1 cellular context compared by ENCODE assay signal in genomic region chr2:26068602-26069298, GRCh38.
A peak's percentile ranks its signal among the peaks of the same experiment; 100 is the strongest.
TF ChIP-seq lines count a peak whose summit lies in the region.

No MANE protein-coding gene starts in this region.

TF ChIP-seq in K562, 482 proteins besides CTCF, POLR2A, EP300 and RAD21 (continued from another document):
- TF ChIP-seq ZC3H11A (IDR thresholded peaks at IDR 0.05; ENCODE audit: low read depth, low read length) (no peak), ZNF592 (IDR thresholded peaks at IDR 0.05) (peak; percentile 82), ZMIZ1 (IDR thresholded peaks at IDR 0.05; ENCODE audit: low read depth in 2 of 2, low read length in 2 of 2) (peak in 1 of 2 experiments; percentile 69; a peak in 1 of 4 replicates), ZC3H8 (IDR thresholded peaks at IDR 0.05) (no peak), SIRT6 (IDR thresholded peaks at IDR 0.05; ENCODE audit: low read depth, low read length) (no peak), KDM1A (IDR thresholded peaks at IDR 0.05) (peak; percentile 81 to 84), DACH1 (IDR thresholded peaks at IDR 0.05; ENCODE audit: partially characterized antibody) (peak; percentile 72), ZBTB49 (CRISPR knock-in tag; IDR thresholded peaks at IDR 0.05; ENCODE audit: borderline replicate concordance) (no peak), ZFP91 (CRISPR knock-in tag; IDR thresholded peaks at IDR 0.05) (no peak), KDM2B (CRISPR knock-in tag; IDR thresholded peaks at IDR 0.05) (no peak), RBM14 (IDR thresholded peaks at IDR 0.05; ENCODE audit: borderline replicate concordance, insufficient read depth, low read depth, low read length) (no peak), CUX1 (CRISPR knock-in tag; IDR thresholded peaks at IDR 0.05) (no peak), MECOM (CRISPR knock-in tag; IDR thresholded peaks at IDR 0.05) (no peak), TFAP4 (CRISPR knock-in tag; IDR thresholded peaks at IDR 0.05; ENCODE audit: borderline replicate concordance) (peak; percentile 29; the same call in 1 of the 2 replicates), RHOXF2B (CRISPR knock-in tag; conservative IDR thresholded peaks at IDR 0.05) (no peak), PREB (CRISPR knock-in tag; IDR thresholded peaks at IDR 0.05) (no peak), ETV6 (IDR thresholded peaks at IDR 0.05; ENCODE audit: borderline replicate concordance in 1 of 2, low read depth in 2 of 2, low read length in 1 of 2) (no peak), ETV6 (CRISPR knock-in tag; IDR thresholded peaks at IDR 0.05; ENCODE audit: borderline replicate concordance) (no peak), ZNF445 (CRISPR knock-in tag; IDR thresholded peaks at IDR 0.05; ENCODE audit: low read depth) (no peak), CREB3 (tag; conservative IDR thresholded peaks at IDR 0.05; ENCODE audit: low read depth) (no peak), RBM22 (IDR thresholded peaks at IDR 0.05; ENCODE audit: low read depth, low read length, poor library complexity, severe bottlenecking) (no peak), FOXJ3 (CRISPR knock-in tag; IDR thresholded peaks at IDR 0.05) (no peak), PML (IDR thresholded peaks at IDR 0.05; ENCODE audit: low read length) (peak; percentile 88), ZNF696 (CRISPR knock-in tag; conservative IDR thresholded peaks at IDR 0.05) (no peak), NCOA1 (IDR thresholded peaks at IDR 0.05; ENCODE audit: low read depth) (peak; percentile 82), ZBTB26 (CRISPR knock-in tag; IDR thresholded peaks at IDR 0.05) (no peak)
TF ChIP-seq in K562: peak in this region for 128.
